ENCODE assay signal across 9 cellular contexts in genomic region chr17:43369986-43370385, GRCh38. TPM values are rescaled to one million over a fixed set of nuclear protein-coding genes. Genes with fewer than 3 reads are reported as not detected.
DNase-seq lines count a peak whose midpoint lies in the region; ATAC-seq and TF ChIP-seq lines count a peak whose summit lies in the region.
"Had no signal": no experiment of that assay in that cellular context is flagged by ENCODE, and none has a peak within 500 bp of the region (broad histone marks: within the 10 kb centered on the region; RNA-seq: fewer than 3 reads in every experiment).

No MANE protein-coding gene starts in this region.

- no peak for ATAC-seq in activated CD4-positive, alpha-beta T cell treated with anti-CD3 and anti-CD28 coated beads for 36 hours
- no peak for ATAC-seq in activated naive CD8-positive, alpha-beta T cell treated with anti-CD3 and anti-CD28 coated beads, Interleukin-2, amount 50 U/mL, for 24 hours
- no peak for ATAC-seq in lower lobe of right lung

- peak overlapping the region; percentile 85 for H3K4me3 Mint-ChIP-seq in activated CD4-positive, alpha-beta T cell treated with anti-CD3 and anti-CD28 coated beads for 36 hours
- peak overlapping the region; percentile 87 for H3K4me3 Mint-ChIP-seq in activated naive CD8-positive, alpha-beta T cell treated with anti-CD3 and anti-CD28 coated beads, Interleukin-2, amount 50 U/mL, for 24 hours

- peak overlapping the region; percentile 57 for H3K4me3 ChIP-seq in lower lobe of right lung

- H3K9me3 ChIP-seq in lower lobe of right lung = no peaks in the 10 kb centered on the region

- no peaks in the 10 kb centered on the region for H3K27me3 Mint-ChIP-seq in activated CD4-positive, alpha-beta T cell treated with anti-CD3 and anti-CD28 coated beads for 36 hours
- H3K27me3 Mint-ChIP-seq in activated naive CD8-positive, alpha-beta T cell treated with anti-CD3 and anti-CD28 coated beads, Interleukin-2, amount 50 U/mL, for 24 hours = peaks cover 1% of the 10 kb centered on the region

- H3K27ac ChIP-seq in lower lobe of right lung (peak overlapping the region; percentile 100), temporal lobe (ENCODE audit: low read depth, low read length) (peak overlapping the region; percentile 95)

- CTCF ChIA-PET in activated CD4-positive, alpha-beta T cell treated with anti-CD3 and anti-CD28 coated beads for 36 hours (lab: Charles Lee) = interaction anchor here (0.6 to 3.3 kb wide), 3 partner anchors 24 to 537 kb away, joined by 3 to 26 read pairs (median 8); partner anchors contain the start of gene DHX8

- no peaks in the 10 kb centered on the region for H3K36me3 Mint-ChIP-seq in activated CD4-positive, alpha-beta T cell treated with anti-CD3 and anti-CD28 coated beads for 36 hours (ENCODE audit: low read depth)
- no peaks in the 10 kb centered on the region for H3K36me3 Mint-ChIP-seq in activated naive CD8-positive, alpha-beta T cell treated with anti-CD3 and anti-CD28 coated beads, Interleukin-2, amount 50 U/mL, for 24 hours (ENCODE audit: low read depth)

- no peak for DNase-seq in activated CD4-positive, alpha-beta T cell treated with anti-CD3 and anti-CD28 coated beads for 36 hours
- no peak for DNase-seq in activated CD4-positive, alpha-beta T cell treated with anti-CD3 and anti-CD28 coated beads for 1 hour
- DNase-seq in activated naive CD8-positive, alpha-beta T cell treated with anti-CD3 and anti-CD28 coated beads, Interleukin-2, amount 50 U/mL, for 24 hours = no peak
- no peak for DNase-seq in lower lobe of right lung
- no peak for DNase-seq in effector CD8-positive, alpha-beta T cell (lab: John Stamatoyannopoulos, UW)
- no peak for DNase-seq in NCI-H345 (lab: John Stamatoyannopoulos, UW)
- no peak for DNase-seq in DMS114 treated with DMSO at 0.1 percent for 48 hours (lab: John Stamatoyannopoulos, UW; ENCODE audit: unreplicated experiment)
- DNase-seq: ACHN had no signal

- H3K36me3 ChIP-seq in lower lobe of right lung = no peaks in the 10 kb centered on the region

- H3K4me1 Mint-ChIP-seq in activated CD4-positive, alpha-beta T cell treated with anti-CD3 and anti-CD28 coated beads for 36 hours = peaks cover 48% of the 10 kb centered on the region
- peaks cover 58% of the 10 kb centered on the region for H3K4me1 Mint-ChIP-seq in activated naive CD8-positive, alpha-beta T cell treated with anti-CD3 and anti-CD28 coated beads, Interleukin-2, amount 50 U/mL, for 24 hours

- no peak for TF ChIP-seq CTCF in lower lobe of right lung (IDR thresholded peaks at IDR 0.05)

- peak overlapping the region; percentile 100 for H3K27ac Mint-ChIP-seq in activated CD4-positive, alpha-beta T cell treated with anti-CD3 and anti-CD28 coated beads for 36 hours
- H3K27ac Mint-ChIP-seq in activated naive CD8-positive, alpha-beta T cell treated with anti-CD3 and anti-CD28 coated beads, Interleukin-2, amount 50 U/mL, for 24 hours = peak overlapping the region; percentile 100

- POLR2A ChIA-PET in activated CD4-positive, alpha-beta T cell treated with anti-CD3 and anti-CD28 coated beads for 36 hours (lab: Charles Lee) = interaction anchor here (0.7 to 3.6 kb wide), 4 partner anchors 9 to 571 kb away, joined by 4 to 148 read pairs (median 44); partner anchors contain the start of gene DHX8

- H3K9me3 Mint-ChIP-seq in activated CD4-positive, alpha-beta T cell treated with anti-CD3 and anti-CD28 coated beads for 36 hours (ENCODE audit: low read depth) = no peaks in the 10 kb centered on the region
- no peaks in the 10 kb centered on the region for H3K9me3 Mint-ChIP-seq in activated naive CD8-positive, alpha-beta T cell treated with anti-CD3 and anti-CD28 coated beads, Interleukin-2, amount 50 U/mL, for 24 hours

- intact Hi-C loops in activated CD4-positive, alpha-beta T cell treated with anti-CD3 and anti-CD28 coated beads for 36 hours (cut with DNase I, micrococcal nuclease) = no loop called here
- intact Hi-C loops in lower lobe of right lung (cut with DNase I) = no loop called here

- peaks cover 41% of the 10 kb centered on the region for H3K4me1 ChIP-seq in lower lobe of right lung

- H3K27me3 ChIP-seq in lower lobe of right lung (ENCODE audit: low read depth) = no peaks in the 10 kb centered on the region

RNA-seq across cellular contexts. Expression of gene ARL4D, which starts 28.8 kb away (rescaled TPM):
- total RNA-seq in activated CD4-positive, alpha-beta T cell treated with anti-CD3 and anti-CD28 coated beads for 36 hours = 1 to 10 TPM; 2.0 to 2.3 TPM
- total RNA-seq in lower lobe of right lung = 12.9 TPM
- total RNA-seq in temporal lobe = 34.7 TPM
